8 cellular contexts compared by ENCODE assay signal in the genomic region with DNA sequence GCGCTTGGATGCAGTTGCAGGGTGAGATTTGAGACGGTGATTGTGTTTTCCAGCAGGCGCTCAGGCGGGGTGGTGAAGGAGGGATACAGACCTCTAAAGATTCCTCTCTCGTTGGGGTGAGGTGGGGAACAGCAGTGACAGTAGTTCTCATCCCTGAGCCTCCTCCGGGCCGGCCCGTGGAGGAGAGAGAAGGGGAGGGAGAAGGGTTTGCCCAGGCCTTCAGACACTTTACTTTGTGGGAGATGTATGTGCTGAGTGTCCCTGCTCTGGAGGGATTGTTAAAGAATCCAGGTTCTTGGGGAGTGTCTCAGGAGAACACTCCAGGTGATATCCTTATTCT. TPM values are rescaled to one million over a fixed set of nuclear protein-coding genes. Genes with fewer than 3 reads are reported as not detected.
DNase-seq lines count a peak whose midpoint lies in the region; ATAC-seq and TF ChIP-seq lines count a peak whose summit lies in the region.

No MANE protein-coding gene starts in this region.

- H3K27me3 Mint-ChIP-seq in T-helper 1 cell treated with Interleukin-12 subunit alpha and Interleukin-12 subunit beta and Interleukin-4 antibody, amounts not matched to agents 30 μg/mL and 1 μg/mL, for 36 hours (ENCODE audit: low read depth), result peaks cover 8% of the 10 kb centered on the region
- peaks cover 8% of the 10 kb centered on the region for H3K27me3 Mint-ChIP-seq in progenitor cell of endocrine pancreas

- POLR2A ChIA-PET in RWPE1 (lab: Yijun Ruan, JAX; ENCODE audit: low non-redundant PET), result interaction anchor here (0.6 to 1.2 kb wide), 5 partner anchors 41 to 699 kb away, joined by 3 to 5 read pairs (median 4); a partner anchor contains a TSS

- H3K27ac Mint-ChIP-seq in T-helper 1 cell treated with Interleukin-12 subunit alpha and Interleukin-12 subunit beta and Interleukin-4 antibody, amounts not matched to agents 30 μg/mL and 1 μg/mL, for 36 hours, result peak overlapping the region; percentile 91
- H3K27ac Mint-ChIP-seq in progenitor cell of endocrine pancreas, result peak overlapping the region; percentile 99

- TF ChIP-seq CTCF in RWPE1 (conservative IDR thresholded peaks at IDR 0.05; ENCODE audit: low read depth) (no peak), fibroblast of pulmonary artery (IDR thresholded peaks at IDR 0.05; ENCODE audit: low read length, missing control alignments) (no peak), progenitor cell of endocrine pancreas (IDR thresholded peaks at IDR 0.05; ENCODE audit: unreplicated experiment) (no peak)

- H3K4me3 Mint-ChIP-seq in T-helper 1 cell treated with Interleukin-12 subunit alpha and Interleukin-12 subunit beta and Interleukin-4 antibody, amounts not matched to agents 30 μg/mL and 1 μg/mL, for 36 hours, result peak overlapping the region; percentile 97
- H3K4me3 Mint-ChIP-seq in progenitor cell of endocrine pancreas (ENCODE audit: low read depth), result peak overlapping the region; percentile 97

- CTCF ChIA-PET in RWPE1 (lab: Yijun Ruan, JAX), result interaction anchor here (0.6 to 2.0 kb wide), 3 partner anchors 10 to 89 kb away, joined by 3 to 7 read pairs (median 3); no protein-coding TSS in a partner anchor

- H3K9me3 Mint-ChIP-seq in T-helper 1 cell treated with Interleukin-12 subunit alpha and Interleukin-12 subunit beta and Interleukin-4 antibody, amounts not matched to agents 30 μg/mL and 1 μg/mL, for 36 hours, result no peaks in the 10 kb centered on the region
- H3K9me3 Mint-ChIP-seq in progenitor cell of endocrine pancreas (ENCODE audit: low read depth), result no peaks in the 10 kb centered on the region

- peak overlapping the region; percentile 82 for H3K27ac ChIP-seq in RWPE1

- DNase-seq in T-helper 1 cell (no peak), RWPE1 (ENCODE audit: low spot score) (no peak), fibroblast of pulmonary artery (ENCODE audit: low read depth) (no peak), progenitor cell of endocrine pancreas (ENCODE audit: low spot score, unreplicated experiment) (no peak), NCI-H1417 (lab: John Stamatoyannopoulos, UW) (no peak)

- H3K4me3 ChIP-seq in fibroblast of pulmonary artery (replicated peaks; ENCODE audit: low read depth, low read length), result peak overlapping the region; percentile 85

- ATAC-seq in GM18867 (IDR thresholded peaks at IDR 0.05; ENCODE audit: unreplicated experiment) (no peak), HG02678 (IDR thresholded peaks at IDR 0.05; ENCODE audit: unreplicated experiment) (no peak)

- H3K4me1 Mint-ChIP-seq in T-helper 1 cell treated with Interleukin-12 subunit alpha and Interleukin-12 subunit beta and Interleukin-4 antibody, amounts not matched to agents 30 μg/mL and 1 μg/mL, for 36 hours (ENCODE audit: low read depth), result peaks cover 31% of the 10 kb centered on the region
- H3K4me1 Mint-ChIP-seq in progenitor cell of endocrine pancreas (ENCODE audit: low read depth), result peaks cover 10% of the 10 kb centered on the region

- peaks cover 8% of the 10 kb centered on the region for H3K36me3 Mint-ChIP-seq in T-helper 1 cell treated with Interleukin-12 subunit alpha and Interleukin-12 subunit beta and Interleukin-4 antibody, amounts not matched to agents 30 μg/mL and 1 μg/mL, for 36 hours (ENCODE audit: low read depth)
- no peaks in the 10 kb centered on the region for H3K36me3 Mint-ChIP-seq in progenitor cell of endocrine pancreas (ENCODE audit: insufficient read depth)

RNA-seq across cellular contexts. Expression of a gene that starts 41.0 kb away (rescaled TPM):
- not detected in 2 replicates for total RNA-seq in progenitor cell of endocrine pancreas

RNA-seq across cellular contexts. Expression of a gene that starts 41.5 kb away (rescaled TPM):
- 0.50 and 1.1 TPM in 2 replicates for total RNA-seq in progenitor cell of endocrine pancreas

RNA-seq across cellular contexts. Expression of a gene that starts 45.9 kb away (rescaled TPM):
- total RNA-seq in progenitor cell of endocrine pancreas, result 1.1 and 1.8 TPM in 2 replicates

RNA-seq across cellular contexts. Expression of a gene that starts 51.1 kb away (rescaled TPM):
- total RNA-seq in progenitor cell of endocrine pancreas, result 0.29 TPM in 1 of 2 replicates, not detected in the other

RNA-seq across cellular contexts. Expression of a gene that starts 56.4 kb away (rescaled TPM):
- total RNA-seq in progenitor cell of endocrine pancreas, result 2.0 and 5.1 TPM in 2 replicates
